33 cellular contexts compared by ENCODE assay signal in the genomic region with DNA sequence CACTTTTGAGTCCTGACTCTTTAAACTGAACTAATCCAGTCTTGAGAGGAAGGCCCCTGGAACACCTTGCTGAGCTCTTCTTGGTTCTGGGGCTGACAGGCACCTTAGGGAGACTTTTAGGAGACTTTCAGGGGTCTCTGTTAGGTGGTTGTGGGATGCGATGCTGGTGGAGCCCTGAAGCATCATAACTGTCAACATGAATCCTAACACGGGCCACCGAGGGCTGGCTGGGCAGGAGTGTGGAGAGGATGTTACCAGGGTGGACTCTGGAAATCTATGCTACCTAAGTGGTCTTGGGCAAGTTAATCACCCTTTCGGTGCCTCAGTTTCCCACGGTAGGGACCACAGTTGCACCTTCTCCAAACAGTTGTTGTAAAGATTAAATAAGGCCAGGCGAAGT.
DNase-seq lines count a peak whose midpoint lies in the region; ATAC-seq, FAIRE-seq and TF ChIP-seq lines count a peak whose summit lies in the region.
"Had no signal": no experiment of that assay in that cellular context is flagged by ENCODE, and none has a peak within 500 bp of the region (broad histone marks: within the 10 kb centered on the region; RNA-seq: fewer than 3 reads in every experiment).

No MANE protein-coding gene starts in this region.

- FAIRE-seq in bronchial epithelial cell (lab: Jason Lieb, UNC), result peak; percentile 94
- FAIRE-seq: A204.1, A549, D721Med had no signal

- peak in 2 of 3 donors; percentile 1 to 10 for DNase-seq in right cardiac atrium
- DNase-seq in heart right ventricle, result no peak
- DNase-seq in bronchial epithelial cell (ENCODE audit: low read depth), result no peak
- DNase-seq in osteoblast (ENCODE audit: insufficient read length, low spot score, missing footprints), result peak; percentile 80
- DNase-seq in KG1 (lab: John Stamatoyannopoulos, UW), result no peak
- DNase-seq in NCI-H2196 treated with DMSO at 0.1 percent for 48 hours (lab: John Stamatoyannopoulos, UW; ENCODE audit: unreplicated experiment), result no peak
- DNase-seq: 8988T; ACHN; AML-193; BE2C; C1 segment of cervical spinal cord; Caco-2; Calu3; CD4-positive, alpha-beta memory T cell; CD4-positive, alpha-beta T cell; CD4-positive, CD25-positive, alpha-beta regulatory T cell; CD8-positive, alpha-beta memory T cell; CD8-positive, alpha-beta T cell; COR-L47; DMS 273 treated with DMSO at 0.1 percent for 48 hours; DMS153; DMS53; DMS79; DMS79 treated with DMSO at 0.1 percent for 48 hours; DND-41; EL had no signal

- H3K36me3 ChIP-seq in heart right ventricle (no peaks in the 10 kb centered on the region), bronchial epithelial cell (ENCODE audit: control insufficient read depth, insufficient read depth, low read length) (no peaks in the 10 kb centered on the region), osteoblast (ENCODE audit: insufficient read depth, low read length) (no peaks in the 10 kb centered on the region)
- H3K36me3 ChIP-seq: BE2C; BLaER1; BLaER1 treated with 17β-estradiol and CSF1 and Interleukin-3, amounts not matched to agents 10 nM and 100 nM had no signal

- no peaks in the 10 kb centered on the region for H3K79me2 ChIP-seq in osteoblast (ENCODE audit: insufficient read depth, low read length)

- no peaks in the 10 kb centered on the region for H3K4me1 ChIP-seq in right cardiac atrium (ENCODE audit: control insufficient read depth, insufficient read depth, low read length)
- H3K4me1 ChIP-seq in heart right ventricle, result peaks cover 3 to 20% (median 13%) of the 10 kb centered on the region in 9 donors
- H3K4me1 ChIP-seq in osteoblast (ENCODE audit: insufficient read depth, low read length), result no peaks in the 10 kb centered on the region
- H3K4me1 ChIP-seq: A549, BE2C, Caco-2 had no signal

- no peaks in the 10 kb centered on the region for H3K27me3 ChIP-seq in right cardiac atrium (ENCODE audit: control insufficient read depth, insufficient read depth)
- H3K27me3 ChIP-seq in heart right ventricle, result peaks cover 0 to 4% (median 0%) of the 10 kb centered on the region in 7 donors
- H3K27me3 ChIP-seq in bronchial epithelial cell (ENCODE audit: control insufficient read depth, insufficient read depth, low read length), result peaks cover 3% of the 10 kb centered on the region
- H3K27me3 ChIP-seq in osteoblast (ENCODE audit: insufficient read depth, low read length), result no peaks in the 10 kb centered on the region
- H3K27me3 ChIP-seq: BE2C, BLaER1 had no signal

- H4K20me1 ChIP-seq in osteoblast (ENCODE audit: insufficient read depth, low read length), result no peaks in the 10 kb centered on the region
- H4K20me1 ChIP-seq: BLaER1; BLaER1 treated with 17β-estradiol and CSF1 and Interleukin-3, amounts not matched to agents 10 nM and 100 nM had no signal

- no peak overlapping the region for H3K4me2 ChIP-seq in osteoblast (ENCODE audit: insufficient read depth, low read length)
- H3K4me2 ChIP-seq: A549 had no signal

- no peak overlapping the region for H2AFZ ChIP-seq in osteoblast (ENCODE audit: low read length)

- H3K4me3 ChIP-seq in right cardiac atrium (ENCODE audit: low read length) (no peak overlapping the region), heart right ventricle (no peak overlapping the region), bronchial epithelial cell (ENCODE audit: low read depth, low read length) (no peak overlapping the region), osteoblast (ENCODE audit: insufficient read depth, low read length) (no peak overlapping the region)
- H3K4me3 ChIP-seq: A549; BLaER1; BLaER1 treated with 17β-estradiol and CSF1 and Interleukin-3, amounts not matched to agents 10 nM and 100 nM had no signal

- intact Hi-C loops in right cardiac atrium (cut with DNase I), result no loop called here
- intact Hi-C loops in heart right ventricle (cut with DNase I), result no loop called here

- H3K9me3 ChIP-seq in right cardiac atrium (ENCODE audit: control insufficient read depth, low read length) (no peaks in the 10 kb centered on the region), heart right ventricle (peaks cover 0 to 5% (median 0%) of the 10 kb centered on the region in 11 donors), osteoblast (ENCODE audit: low read depth, low read length) (no peaks in the 10 kb centered on the region)
- H3K9me3 ChIP-seq: A549; BE2C; BLaER1; BLaER1 treated with 17β-estradiol and CSF1 and Interleukin-3, amounts not matched to agents 10 nM and 100 nM had no signal

- H3K27ac ChIP-seq in right cardiac atrium (ENCODE audit: low read length) (no peak overlapping the region), heart right ventricle (no peak overlapping the region), osteoblast (ENCODE audit: low read depth, low read length) (no peak overlapping the region)
- H3K27ac ChIP-seq: 22Rv1, A549, C4-2B had no signal

- 88% methylated on average over 6 of the region's 6 CpGs for WGBS in right cardiac atrium
- WGBS in heart right ventricle, 2 donors, result 86 to 87% methylated on average over 6 of the region's 6 CpGs

- no peak for TF ChIP-seq CTCF in heart right ventricle (IDR thresholded peaks at IDR 0.05)
- no peak for TF ChIP-seq CTCF in bronchial epithelial cell (IDR thresholded peaks at IDR 0.05; ENCODE audit: insufficient read depth, low read length, severe bottlenecking)
- TF ChIP-seq CTCF in osteoblast (IDR thresholded peaks at IDR 0.05; ENCODE audit: extremely low read depth, low read depth, low read length), result no peak

- ATAC-seq in right cardiac atrium (no peak), heart right ventricle (no peak)
- ATAC-seq: A549; CD8-positive, alpha-beta T cell had no signal

Comparison
In these comparisons a context has a peak if more than half of its experiments do, and no peak if none do; other contexts are left out.
1. DNase-seq: peak in right cardiac atrium (2 of 3) and osteoblast (single experiment); none in heart right ventricle (0 of 2), bronchial epithelial cell (single experiment), KG1 (single experiment) and NCI-H2196 treated with DMSO at 0.1 percent for 48 hours (single experiment).